ENCODE assay signal across 28 cellular contexts in genomic region chr16:47234-47633, GRCh38.
"Had no signal": no experiment of that assay in that cellular context is flagged by ENCODE, and none has a peak within 500 bp of the region (broad histone marks: within the 10 kb centered on the region; RNA-seq: fewer than 3 reads in every experiment).

No MANE protein-coding gene starts in this region.

- H3K27me3 Mint-ChIP-seq: activated naive CD4-positive, alpha-beta T cell treated with anti-CD3 and anti-CD28 coated beads, Interleukin-2, amount 10 ng/mL, durations not matched to agents 7 days and 5 days; activated naive CD8-positive, alpha-beta T cell treated with anti-CD3 and anti-CD28 coated beads, Interleukin-2, amount 50 U/mL, for 24 hours; central memory CD8-positive, alpha-beta T cell; progenitor cell of endocrine pancreas; stimulated activated naive CD8-positive, alpha-beta T cell treated with anti-CD3 and anti-CD28 coated beads, Interleukin-15, Interleukin-2, amounts not matched to agents 100 ng/mL and 50 ng/mL, for 24 hours; T-helper 17 cell; type B pancreatic cell had no signal

- H3K4me3 ChIP-seq: breast epithelium, esophagus muscularis mucosa, left lung, lung, mucosa of descending colon, ovary, skin epidermis, uterus had no signal

- H3K27ac ChIP-seq: breast epithelium, esophagus muscularis mucosa, foreskin keratinocyte, left lung, neutrophil, ovary, skin epidermis, uterus had no signal

- H3K36me3 ChIP-seq: breast epithelium, ovary, uterus had no signal

- H3K4me3 Mint-ChIP-seq: activated naive CD4-positive, alpha-beta T cell treated with anti-CD3 and anti-CD28 coated beads, Interleukin-2, amount 10 ng/mL, durations not matched to agents 7 days and 5 days; activated naive CD8-positive, alpha-beta T cell treated with anti-CD3 and anti-CD28 coated beads, Interleukin-2, amount 50 U/mL, for 24 hours; central memory CD8-positive, alpha-beta T cell; nephron progenitor cell; stimulated activated naive CD8-positive, alpha-beta T cell treated with anti-CD3 and anti-CD28 coated beads, Interleukin-15, Interleukin-2, amounts not matched to agents 100 ng/mL and 50 ng/mL, for 24 hours; T-helper 17 cell; type B pancreatic cell had no signal

- H3K27me3 ChIP-seq: breast epithelium, esophagus muscularis mucosa, foreskin keratinocyte, left lung, neutrophil, ovary, uterus had no signal

- ATAC-seq: activated naive CD8-positive, alpha-beta T cell treated with anti-CD3 and anti-CD28 coated beads, Interleukin-2, amount 50 U/mL, for 24 hours; foreskin keratinocyte; left lung; mucosa of descending colon; sciatic nerve; T-helper 17 cell had no signal

- H3K4me1 ChIP-seq: breast epithelium, foreskin keratinocyte, uterus had no signal

- H3K9me3 ChIP-seq: breast epithelium, esophagus muscularis mucosa, left lung, mucosa of descending colon, neutrophil, ovary, uterus had no signal

- DNase-seq: activated CD8-positive, alpha-beta memory T cell treated with anti-CD3 and anti-CD28 coated beads, Interleukin-2, amount 50 U/mL, for 48 hours; activated naive CD4-positive, alpha-beta T cell treated with anti-CD3 and anti-CD28 coated beads, Interleukin-2, amount 10 ng/mL, durations not matched to agents 7 days and 5 days; activated naive CD8-positive, alpha-beta T cell treated with anti-CD3 and anti-CD28 coated beads, Interleukin-2, amount 50 U/mL, for 24 hours; activated T-cell treated with anti-CD3 and anti-CD28 coated beads, Interleukin-2, amount 50 U/mL, for 48 hours; amygdala; dermis blood vessel endothelial cell; effector CD4-positive, alpha-beta T cell; foreskin keratinocyte; mesendoderm; nephron progenitor cell; stimulated activated CD4-positive, alpha-beta T cell treated with anti-CD3 and anti-CD28 coated beads, Interleukin-12 subunit alpha, Interleukin-12 subunit beta, amount 100 ng/mL, for 4 hours; stimulated activated CD4-positive, alpha-beta T cell treated with anti-CD3 and anti-CD28 coated beads, Interleukin-4, amount 100 ng/mL, for 1 hour; T-helper 17 cell; T1000; uterus had no signal

- H3K9me3 Mint-ChIP-seq: activated naive CD4-positive, alpha-beta T cell treated with anti-CD3 and anti-CD28 coated beads, Interleukin-2, amount 10 ng/mL, durations not matched to agents 7 days and 5 days; activated naive CD8-positive, alpha-beta T cell treated with anti-CD3 and anti-CD28 coated beads, Interleukin-2, amount 50 U/mL, for 24 hours; central memory CD8-positive, alpha-beta T cell; stimulated activated naive CD8-positive, alpha-beta T cell treated with anti-CD3 and anti-CD28 coated beads, Interleukin-15, Interleukin-2, amounts not matched to agents 100 ng/mL and 50 ng/mL, for 24 hours; type B pancreatic cell had no signal

- H3K27ac Mint-ChIP-seq: activated naive CD4-positive, alpha-beta T cell treated with anti-CD3 and anti-CD28 coated beads, Interleukin-2, amount 10 ng/mL, durations not matched to agents 7 days and 5 days; activated naive CD8-positive, alpha-beta T cell treated with anti-CD3 and anti-CD28 coated beads, Interleukin-2, amount 50 U/mL, for 24 hours; nephron progenitor cell; progenitor cell of endocrine pancreas; stimulated activated naive CD8-positive, alpha-beta T cell treated with anti-CD3 and anti-CD28 coated beads, Interleukin-15, Interleukin-2, amounts not matched to agents 100 ng/mL and 50 ng/mL, for 24 hours; type B pancreatic cell had no signal
